ENCODE assay signal across 18 cellular contexts in genomic region chr10:2942937-2943336, GRCh38.
A peak's percentile ranks its signal among the peaks of the same experiment; 100 is the strongest.
DNase-seq lines count a peak whose midpoint lies in the region; ATAC-seq and TF ChIP-seq lines count a peak whose summit lies in the region.
"Had no signal": no experiment of that assay in that cellular context is flagged by ENCODE, and none has a peak within 500 bp of the region (broad histone marks: within the 10 kb centered on the region; RNA-seq: fewer than 3 reads in every experiment).

No MANE protein-coding gene starts in this region.

- no peaks in the 10 kb centered on the region for H3K79me2 ChIP-seq in OCI-LY3 (ENCODE audit: low read length)

- DNase-seq in ELR (ENCODE audit: low read depth) (peak; percentile 21), choroid plexus epithelial cell (ENCODE audit: low read depth) (peak; percentile 3), posterior cingulate gyrus (no peak), psoas muscle (no peak)
- no peak for DNase-seq in activated CD4-positive, alpha-beta T cell treated with anti-CD3 and anti-CD28 coated beads for 48 hours
- DNase-seq: 8988T; Caco-2; CD4-positive, CD25-positive, alpha-beta regulatory T cell; CD8-positive, alpha-beta T cell; DMS153; DND-41; GDM1; GM23248; H9 had no signal

- H3K4me1 ChIP-seq in OCI-LY3 (ENCODE audit: low read length) (peaks cover 27% of the 10 kb centered on the region), psoas muscle (no peaks in the 10 kb centered on the region)
- H3K4me1 ChIP-seq: Caco-2 had no signal

- H3K36me3 ChIP-seq in OCI-LY3 (replicated peaks; ENCODE audit: low read depth, low read length) (no peaks in the 10 kb centered on the region), psoas muscle (ENCODE audit: insufficient read depth in 1 of 2, low read depth in 1 of 2) (no peaks in the 10 kb centered on the region)

- TF ChIP-seq CTCF in OCI-LY3 (IDR thresholded peaks at IDR 0.05; ENCODE audit: low read depth, low read length) (no peak), choroid plexus epithelial cell (conservative IDR thresholded peaks at IDR 0.05; ENCODE audit: low read depth, low read length) (no peak), psoas muscle (IDR thresholded peaks at IDR 0.05) (no peak)

- H3K4me2 ChIP-seq in OCI-LY3 (ENCODE audit: low read length): peak overlapping the region; percentile 24; the same call in 1 of the 2 replicates

- H3K9ac ChIP-seq in OCI-LY3 (ENCODE audit: low read length): no peak overlapping the region
- H3K9ac ChIP-seq: GM23248 had no signal

- H3K27ac ChIP-seq in OCI-LY3 (ENCODE audit: low read length) (no peak overlapping the region), psoas muscle (no peak overlapping the region)
- H3K27ac ChIP-seq: C4-2B, GM23248 had no signal

- H3K27me3 ChIP-seq in OCI-LY3 (ENCODE audit: low read depth, low read length) (peaks cover 15% of the 10 kb centered on the region), psoas muscle (ENCODE audit: insufficient read depth in 3 of 3, low read length in 2 of 3) (peaks cover 0 to 23% (median 2%) of the 10 kb centered on the region in 3 donors)

- H3K9me3 ChIP-seq in OCI-LY3 (ENCODE audit: insufficient read depth, low read length): no peaks in the 10 kb centered on the region
- no peaks in the 10 kb centered on the region for H3K9me3 ChIP-seq in psoas muscle
- H3K9me3 ChIP-seq: Caco-2 had no signal

- WGBS in psoas muscle, 3 donors: 29 to 49% (median 44%) methylated on average over 3 of the region's 3 CpGs

- no peaks in the 10 kb centered on the region for H4K20me1 ChIP-seq in OCI-LY3 (ENCODE audit: insufficient read depth, low read length)

- no peak for ATAC-seq in psoas muscle
- ATAC-seq: CD8-positive, alpha-beta T cell; GM12878; HCT116 had no signal

- intact Hi-C loops in posterior cingulate gyrus (cut with DNase I): no loop called here
- intact Hi-C loops in psoas muscle (cut with DNase I): no loop called here

- H2AFZ ChIP-seq in OCI-LY3 (ENCODE audit: low read depth, low read length): no peak overlapping the region
- H2AFZ ChIP-seq: GM23248 had no signal

- H3K4me3 ChIP-seq in OCI-LY3 (ENCODE audit: low read length) (no peak overlapping the region), choroid plexus epithelial cell (ENCODE audit: low read depth, low read length) (no peak overlapping the region), psoas muscle (no peak overlapping the region)
- H3K4me3 ChIP-seq: GM12878, GM23248 had no signal

Comparison
In these comparisons a context has a peak if more than half of its experiments do, and no peak if none do; other contexts are left out.
1. DNase-seq: peak in ELR (single experiment) and choroid plexus epithelial cell (single experiment); none in posterior cingulate gyrus (0 of 10), psoas muscle (0 of 2) and activated CD4-positive, alpha-beta T cell treated with anti-CD3 and anti-CD28 coated beads for 48 hours (single experiment).